ENCODE assay signal across 23 cellular contexts in the genomic region with DNA sequence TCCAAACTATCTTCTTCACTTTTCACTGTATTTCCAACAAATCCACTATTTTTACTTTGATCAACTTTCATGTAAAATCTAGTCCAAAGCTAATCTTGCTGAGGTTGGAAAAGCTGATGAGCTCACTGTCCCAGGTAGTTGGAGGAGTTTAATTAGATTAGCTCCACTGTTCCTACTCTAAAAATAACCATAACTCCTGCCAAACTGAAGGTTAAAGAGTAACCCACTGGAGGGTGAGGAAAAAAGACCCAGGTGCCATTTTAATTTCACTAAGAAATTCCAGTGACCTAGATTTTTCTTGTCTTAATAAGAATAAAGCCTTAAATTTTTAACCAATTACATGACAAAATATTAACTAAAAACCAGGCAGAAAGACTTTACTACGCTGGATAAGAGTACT. TPM values are rescaled to one million over a fixed set of nuclear protein-coding genes. Genes with fewer than 3 reads are reported as not detected.
"Had no signal": no experiment of that assay in that cellular context is flagged by ENCODE, and none has a peak within 500 bp of the region (broad histone marks: within the 10 kb centered on the region; RNA-seq: fewer than 3 reads in every experiment).

No MANE protein-coding gene starts in this region.

- H3K4me3 Mint-ChIP-seq: activated CD4-positive, alpha-beta T cell treated with anti-CD3 and anti-CD28 coated beads, Interleukin-2, amount 10 ng/mL, durations not matched to agents 24 days and 14 days; activated CD8-positive, alpha-beta T cell treated with anti-CD3 and anti-CD28 coated beads, Interleukin-2, amount 10 ng/mL, durations not matched to agents 7 days and 5 days; activated naive CD8-positive, alpha-beta T cell; activated T-cell treated with anti-CD3 and anti-CD28 coated beads, Interleukin-2, amount 50 U/mL, for 72 hours; neural crest cell; WTC11 had no signal

- H3K4me2 ChIP-seq: smooth muscle cell had no signal

- H3K9me3 Mint-ChIP-seq: activated CD4-positive, alpha-beta T cell treated with anti-CD3 and anti-CD28 coated beads, Interleukin-2, amount 10 ng/mL, durations not matched to agents 24 days and 14 days; activated T-cell treated with anti-CD3 and anti-CD28 coated beads, Interleukin-2, amount 50 U/mL, for 72 hours; neural crest cell; WTC11 had no signal

- H3K9me3 ChIP-seq: esophagus squamous epithelium, ovary, tibial nerve, uterus had no signal

- ATAC-seq: activated CD8-positive, alpha-beta T cell treated with anti-CD3 and anti-CD28 coated beads, Interleukin-2, amount 10 ng/mL, durations not matched to agents 7 days and 5 days; activated T-cell treated with anti-CD3 and anti-CD28 coated beads, Interleukin-2, amount 50 U/mL, for 72 hours; WTC11 had no signal

- H3K4me3 ChIP-seq: esophagus squamous epithelium, ovary, smooth muscle cell, tibial nerve, uterus had no signal

- H3K27ac ChIP-seq: esophagus squamous epithelium, ovary, uterus had no signal

- H3K27me3 Mint-ChIP-seq: activated CD4-positive, alpha-beta T cell treated with anti-CD3 and anti-CD28 coated beads, Interleukin-2, amount 10 ng/mL, durations not matched to agents 24 days and 14 days; activated naive CD8-positive, alpha-beta T cell had no signal

- H3K27me3 ChIP-seq: esophagus squamous epithelium, ovary, tibial nerve, uterus had no signal

- DNase-seq: activated CD4-positive, alpha-beta T cell treated with anti-CD3 and anti-CD28 coated beads, Interleukin-2, amount 10 ng/mL, durations not matched to agents 24 days and 14 days; activated CD8-positive, alpha-beta memory T cell treated with anti-CD3 and anti-CD28 coated beads, Interleukin-2, amount 50 U/mL, for 4 hours; activated CD8-positive, alpha-beta T cell treated with anti-CD3 and anti-CD28 coated beads, Interleukin-2, amount 10 ng/mL, durations not matched to agents 7 days and 5 days; activated gamma-delta T cell treated with Interleukin-2 at 50 U/mL for 16 hours; activated T-cell treated with anti-CD3 and anti-CD28 coated beads, Interleukin-2, amount 50 U/mL, for 72 hours; amniotic stem cell; cerebellar nuclear complex; effector CD8-positive, alpha-beta T cell; esophagus squamous epithelium; head of caudate nucleus; ovary; stimulated activated CD4-positive, alpha-beta T cell treated with anti-CD3 and anti-CD28 coated beads, Interleukin-4, amount 100 ng/mL, for 4 hours; stimulated activated CD8-positive, alpha-beta memory T cell treated with anti-CD3 and anti-CD28 coated beads, Interleukin-4, amount 100 ng/mL, for 48 hours; stimulated activated naive CD4-positive, alpha-beta T cell treated with Interleukin-2 at 50 U/mL for 16 hours; substantia nigra; uterus had no signal

- H3K36me3 ChIP-seq: ovary, uterus had no signal

RNA-seq across cellular contexts. Expression of gene CASQ1, which starts 56.7 kb away (rescaled TPM):
- total RNA-seq: activated CD4-positive, alpha-beta T cell treated with anti-CD3 and anti-CD28 coated beads, Interleukin-2, amount 10 ng/mL, durations not matched to agents 24 days and 14 days; activated CD8-positive, alpha-beta T cell treated with anti-CD3 and anti-CD28 coated beads, Interleukin-2, amount 10 ng/mL, durations not matched to agents 7 days and 5 days; activated T-cell treated with anti-CD3 and anti-CD28 coated beads, Interleukin-2, amount 50 U/mL, for 72 hours; endothelial cell of umbilical vein; fibroblast of villous mesenchyme had no signal
- polyA plus RNA-seq: endothelial cell of umbilical vein, smooth muscle cell had no signal
